16 cellular contexts compared by ENCODE assay signal in genomic region chr1:63721531-63722189, GRCh38. TPM values are rescaled to one million over a fixed set of nuclear protein-coding genes. Genes with fewer than 3 reads are reported as not detected.
DNase-seq lines count a peak whose midpoint lies in the region; FAIRE-seq lines count a peak whose summit lies in the region.
"Had no signal": no experiment of that assay in that cellular context is flagged by ENCODE, and none has a peak within 500 bp of the region (broad histone marks: within the 10 kb centered on the region; RNA-seq: fewer than 3 reads in every experiment).

No MANE protein-coding gene starts in this region.

- FAIRE-seq in RCC 7860 (lab: Jason Lieb, UNC) = peak; percentile 60
- FAIRE-seq: kidney had no signal

- DNase-seq in DMS153 (lab: John Stamatoyannopoulos, UW) (peak; percentile 23), DMS153 treated with DMSO at 0.1 percent for 48 hours (lab: John Stamatoyannopoulos, UW; ENCODE audit: unreplicated experiment) (no peak), HS-27A (ENCODE audit: low read depth) (peak; percentile 60), RCC 7860 (ENCODE audit: low spot score) (peak; percentile 73), hepatic stellate cell (ENCODE audit: low spot score) (peak; percentile 14), mesenteric fat pad (ENCODE audit: low spot score) (no peak), amygdala (lab: John Stamatoyannopoulos, UW) (no peak), NOMO-1 treated with DMSO at 0.1 percent for 48 hours (lab: John Stamatoyannopoulos, UW; ENCODE audit: unreplicated experiment) (no peak)
- DNase-seq: 8988T; activated CD4-positive, alpha-beta T cell treated with anti-CD3 and anti-CD28 coated beads, Interleukin-2, amount 50 U/mL, for 48 hours; colonic mucosa; kidney; natural killer cell; NCI-H1048; T-helper 2 cell; transverse colon had no signal

RNA-seq across cellular contexts. Expression of gene ROR1, which starts 52.2 kb away (rescaled TPM):
- total RNA-seq in mesenteric fat pad = 12.3 TPM

Comparison
In these comparisons a context has a peak if more than half of its experiments do, and no peak if none do; other contexts are left out.
1. DNase-seq: peak in DMS153 (single experiment), HS-27A (single experiment), RCC 7860 (single experiment) and hepatic stellate cell (single experiment); none in DMS153 treated with DMSO at 0.1 percent for 48 hours (single experiment), mesenteric fat pad (single experiment), amygdala (0 of 56) and NOMO-1 treated with DMSO at 0.1 percent for 48 hours (single experiment).